ENCODE assay signal across 2 cellular contexts in the genomic region with DNA sequence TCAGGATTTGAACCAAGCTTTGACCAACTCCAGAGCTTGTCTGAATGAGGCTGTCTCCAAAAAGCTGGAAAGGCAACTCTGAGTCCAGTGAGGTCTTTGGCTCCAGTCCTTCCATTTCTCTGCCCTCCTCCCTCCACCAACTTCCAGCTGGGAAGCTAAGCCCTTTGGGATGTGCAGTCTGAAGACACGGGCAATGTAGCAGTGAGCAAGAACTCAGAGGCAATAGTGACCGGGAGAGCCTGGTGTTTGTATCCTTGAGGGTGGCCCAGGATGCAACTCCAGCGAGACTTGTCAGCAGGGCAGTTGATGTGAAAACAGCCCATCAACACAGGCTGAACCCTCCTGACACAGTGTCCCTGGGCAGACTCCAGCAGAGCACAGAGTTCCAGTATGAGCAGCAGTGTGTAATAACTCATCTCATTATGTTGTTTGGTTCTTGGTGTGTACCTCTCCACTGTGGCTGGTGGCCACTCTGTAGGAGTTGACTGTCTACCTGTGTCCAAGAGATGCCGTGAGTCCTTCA.
TF ChIP-seq lines count a peak whose summit lies in the region.

No MANE protein-coding gene starts in this region.

TF ChIP-seq in GM23338, 12 proteins besides CTCF, POLR2A, EP300 and RAD21 (continues in another document):
- TF ChIP-seq, protein P1, sequence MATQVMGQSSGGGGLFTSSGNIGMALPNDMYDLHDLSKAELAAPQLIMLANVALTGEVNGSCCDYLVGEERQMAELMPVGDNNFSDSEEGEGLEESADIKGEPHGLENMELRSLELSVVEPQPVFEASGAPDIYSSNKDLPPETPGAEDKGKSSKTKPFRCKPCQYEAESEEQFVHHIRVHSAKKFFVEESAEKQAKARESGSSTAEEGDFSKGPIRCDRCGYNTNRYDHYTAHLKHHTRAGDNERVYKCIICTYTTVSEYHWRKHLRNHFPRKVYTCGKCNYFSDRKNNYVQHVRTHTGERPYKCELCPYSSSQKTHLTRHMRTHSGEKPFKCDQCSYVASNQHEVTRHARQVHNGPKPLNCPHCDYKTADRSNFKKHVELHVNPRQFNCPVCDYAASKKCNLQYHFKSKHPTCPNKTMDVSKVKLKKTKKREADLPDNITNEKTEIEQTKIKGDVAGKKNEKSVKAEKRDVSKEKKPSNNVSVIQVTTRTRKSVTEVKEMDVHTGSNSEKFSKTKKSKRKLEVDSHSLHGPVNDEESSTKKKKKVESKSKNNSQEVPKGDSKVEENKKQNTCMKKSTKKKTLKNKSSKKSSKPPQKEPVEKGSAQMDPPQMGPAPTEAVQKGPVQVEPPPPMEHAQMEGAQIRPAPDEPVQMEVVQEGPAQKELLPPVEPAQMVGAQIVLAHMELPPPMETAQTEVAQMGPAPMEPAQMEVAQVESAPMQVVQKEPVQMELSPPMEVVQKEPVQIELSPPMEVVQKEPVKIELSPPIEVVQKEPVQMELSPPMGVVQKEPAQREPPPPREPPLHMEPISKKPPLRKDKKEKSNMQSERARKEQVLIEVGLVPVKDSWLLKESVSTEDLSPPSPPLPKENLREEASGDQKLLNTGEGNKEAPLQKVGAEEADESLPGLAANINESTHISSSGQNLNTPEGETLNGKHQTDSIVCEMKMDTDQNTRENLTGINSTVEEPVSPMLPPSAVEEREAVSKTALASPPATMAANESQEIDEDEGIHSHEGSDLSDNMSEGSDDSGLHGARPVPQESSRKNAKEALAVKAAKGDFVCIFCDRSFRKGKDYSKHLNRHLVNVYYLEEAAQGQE (IDR thresholded peaks at IDR 0.05; ENCODE audit: unreplicated experiment) = no peak
- no peak for TF ChIP-seq EZH2 (IDR thresholded peaks at IDR 0.05; ENCODE audit: low read depth, unreplicated experiment)
- TF ChIP-seq CREB1 (CRISPR knock-in tag; IDR thresholded peaks at IDR 0.05; ENCODE audit: low read depth) = no peak
- TF ChIP-seq, protein P2, sequence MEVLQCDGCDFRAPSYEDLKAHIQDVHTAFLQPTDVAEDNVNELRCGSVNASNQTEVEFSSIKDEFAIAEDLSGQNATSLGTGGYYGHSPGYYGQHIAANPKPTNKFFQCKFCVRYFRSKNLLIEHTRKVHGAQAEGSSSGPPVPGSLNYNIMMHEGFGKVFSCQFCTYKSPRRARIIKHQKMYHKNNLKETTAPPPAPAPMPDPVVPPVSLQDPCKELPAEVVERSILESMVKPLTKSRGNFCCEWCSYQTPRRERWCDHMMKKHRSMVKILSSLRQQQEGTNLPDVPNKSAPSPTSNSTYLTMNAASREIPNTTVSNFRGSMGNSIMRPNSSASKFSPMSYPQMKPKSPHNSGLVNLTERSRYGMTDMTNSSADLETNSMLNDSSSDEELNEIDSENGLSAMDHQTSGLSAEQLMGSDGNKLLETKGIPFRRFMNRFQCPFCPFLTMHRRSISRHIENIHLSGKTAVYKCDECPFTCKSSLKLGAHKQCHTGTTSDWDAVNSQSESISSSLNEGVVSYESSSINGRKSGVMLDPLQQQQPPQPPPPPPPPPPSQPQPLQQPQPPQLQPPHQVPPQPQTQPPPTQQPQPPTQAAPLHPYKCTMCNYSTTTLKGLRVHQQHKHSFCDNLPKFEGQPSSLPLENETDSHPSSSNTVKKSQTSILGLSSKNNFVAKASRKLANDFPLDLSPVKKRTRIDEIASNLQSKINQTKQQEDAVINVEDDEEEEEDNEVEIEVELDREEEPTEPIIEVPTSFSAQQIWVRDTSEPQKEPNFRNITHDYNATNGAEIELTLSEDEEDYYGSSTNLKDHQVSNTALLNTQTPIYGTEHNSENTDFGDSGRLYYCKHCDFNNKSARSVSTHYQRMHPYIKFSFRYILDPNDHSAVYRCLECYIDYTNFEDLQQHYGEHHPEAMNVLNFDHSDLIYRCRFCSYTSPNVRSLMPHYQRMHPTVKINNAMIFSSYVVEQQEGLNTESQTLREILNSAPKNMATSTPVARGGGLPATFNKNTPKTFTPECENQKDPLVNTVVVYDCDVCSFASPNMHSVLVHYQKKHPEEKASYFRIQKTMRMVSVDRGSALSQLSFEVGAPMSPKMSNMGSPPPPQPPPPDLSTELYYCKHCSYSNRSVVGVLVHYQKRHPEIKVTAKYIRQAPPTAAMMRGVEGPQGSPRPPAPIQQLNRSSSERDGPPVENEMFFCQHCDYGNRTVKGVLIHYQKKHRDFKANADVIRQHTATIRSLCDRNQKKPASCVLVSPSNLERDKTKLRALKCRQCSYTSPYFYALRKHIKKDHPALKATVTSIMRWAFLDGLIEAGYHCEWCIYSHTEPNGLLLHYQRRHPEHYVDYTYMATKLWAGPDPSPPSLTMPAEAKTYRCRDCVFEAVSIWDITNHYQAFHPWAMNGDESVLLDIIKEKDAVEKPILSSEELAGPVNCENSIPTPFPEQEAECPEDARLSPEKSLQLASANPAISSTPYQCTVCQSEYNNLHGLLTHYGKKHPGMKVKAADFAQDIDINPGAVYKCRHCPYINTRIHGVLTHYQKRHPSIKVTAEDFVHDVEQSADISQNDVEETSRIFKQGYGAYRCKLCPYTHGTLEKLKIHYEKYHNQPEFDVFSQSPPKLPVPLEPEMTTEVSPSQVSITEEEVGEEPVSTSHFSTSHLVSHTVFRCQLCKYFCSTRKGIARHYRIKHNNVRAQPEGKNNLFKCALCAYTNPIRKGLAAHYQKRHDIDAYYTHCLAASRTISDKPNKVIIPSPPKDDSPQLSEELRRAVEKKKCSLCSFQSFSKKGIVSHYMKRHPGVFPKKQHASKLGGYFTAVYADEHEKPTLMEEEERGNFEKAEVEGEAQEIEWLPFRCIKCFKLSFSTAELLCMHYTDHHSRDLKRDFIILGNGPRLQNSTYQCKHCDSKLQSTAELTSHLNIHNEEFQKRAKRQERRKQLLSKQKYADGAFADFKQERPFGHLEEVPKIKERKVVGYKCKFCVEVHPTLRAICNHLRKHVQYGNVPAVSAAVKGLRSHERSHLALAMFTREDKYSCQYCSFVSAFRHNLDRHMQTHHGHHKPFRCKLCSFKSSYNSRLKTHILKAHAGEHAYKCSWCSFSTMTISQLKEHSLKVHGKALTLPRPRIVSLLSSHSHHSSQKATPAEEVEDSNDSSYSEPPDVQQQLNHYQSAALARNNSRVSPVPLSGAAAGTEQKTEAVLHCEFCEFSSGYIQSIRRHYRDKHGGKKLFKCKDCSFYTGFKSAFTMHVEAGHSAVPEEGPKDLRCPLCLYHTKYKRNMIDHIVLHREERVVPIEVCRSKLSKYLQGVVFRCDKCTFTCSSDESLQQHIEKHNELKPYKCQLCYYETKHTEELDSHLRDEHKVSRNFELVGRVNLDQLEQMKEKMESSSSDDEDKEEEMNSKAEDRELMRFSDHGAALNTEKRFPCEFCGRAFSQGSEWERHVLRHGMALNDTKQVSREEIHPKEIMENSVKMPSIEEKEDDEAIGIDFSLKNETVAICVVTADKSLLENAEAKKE (CRISPR knock-in tag; IDR thresholded peaks at IDR 0.05) = no peak
- TF ChIP-seq EZH2phosphoT487 (IDR thresholded peaks at IDR 0.05; ENCODE audit: unreplicated experiment) = no peak
- no peak for TF ChIP-seq STAT1 (IDR thresholded peaks at IDR 0.05; ENCODE audit: unreplicated experiment)
- TF ChIP-seq ZNF114 (CRISPR knock-in tag; IDR thresholded peaks at IDR 0.05) = no peak
- TF ChIP-seq JUNB (IDR thresholded peaks at IDR 0.05; ENCODE audit: unreplicated experiment) = no peak
- TF ChIP-seq, protein P3, sequence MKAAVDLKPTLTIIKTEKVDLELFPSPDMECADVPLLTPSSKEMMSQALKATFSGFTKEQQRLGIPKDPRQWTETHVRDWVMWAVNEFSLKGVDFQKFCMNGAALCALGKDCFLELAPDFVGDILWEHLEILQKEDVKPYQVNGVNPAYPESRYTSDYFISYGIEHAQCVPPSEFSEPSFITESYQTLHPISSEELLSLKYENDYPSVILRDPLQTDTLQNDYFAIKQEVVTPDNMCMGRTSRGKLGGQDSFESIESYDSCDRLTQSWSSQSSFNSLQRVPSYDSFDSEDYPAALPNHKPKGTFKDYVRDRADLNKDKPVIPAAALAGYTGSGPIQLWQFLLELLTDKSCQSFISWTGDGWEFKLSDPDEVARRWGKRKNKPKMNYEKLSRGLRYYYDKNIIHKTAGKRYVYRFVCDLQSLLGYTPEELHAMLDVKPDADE (IDR thresholded peaks at IDR 0.05) = no peak

TF ChIP-seq in K562, 482 proteins besides CTCF, POLR2A, EP300 and RAD21 (continued from another document):
- TF ChIP-seq NR2C1 (IDR thresholded peaks at IDR 0.05) (no peak), NR2C1 (tag; IDR thresholded peaks at IDR 0.05) (peak; percentile 7; the same call in 1 of the 2 replicates), RHOXF2B (CRISPR knock-in tag; conservative IDR thresholded peaks at IDR 0.05) (0 out of 2 replicates have a peak, but pooled peaks have one; percentile 34), NRF1 (conservative IDR thresholded peaks at IDR 0.05 in 1 of 2, IDR thresholded peaks at IDR 0.05 in 1 of 2) (peak in 1 of 2 experiments; percentile 38; a peak in 2 of 4 replicates), BCOR (IDR thresholded peaks at IDR 0.05) (no peak), ERF (CRISPR knock-in tag; IDR thresholded peaks at IDR 0.05) (0 out of 2 replicates have a peak, but pooled peaks have one; percentile 2), TSC22D4 (tag; IDR thresholded peaks at IDR 0.05) (no peak), ETV5 (CRISPR knock-in tag; IDR thresholded peaks at IDR 0.05; ENCODE audit: low read depth) (peak; percentile 26; the same call in 1 of the 2 replicates), CBFB (CRISPR knock-in tag; IDR thresholded peaks at IDR 0.05) (peak; percentile 48; the same call in 1 of the 2 replicates), SMAD4 (CRISPR knock-in tag; conservative IDR thresholded peaks at IDR 0.05) (peak; percentile 7; the same call in 1 of the 2 replicates), L3MBTL2 (IDR thresholded peaks at IDR 0.05) (0 out of 2 replicates have a peak, but pooled peaks have one; percentile 6), PTTG1 (tag; IDR thresholded peaks at IDR 0.05; ENCODE audit: low read depth) (peak; percentile 53; the same call in 1 of the 2 replicates), ZNF561 (CRISPR knock-in tag; conservative IDR thresholded peaks at IDR 0.05) (no peak), GATAD2A (IDR thresholded peaks at IDR 0.05) (no peak), ATF1 (CRISPR knock-in tag; IDR thresholded peaks at IDR 0.05) (no peak), ATF1 (tag; IDR thresholded peaks at IDR 0.05) (0 out of 2 replicates have a peak, but pooled peaks have one; percentile 5), MEIS2 (IDR thresholded peaks at IDR 0.05; ENCODE audit: partially characterized antibody) (peak; percentile 19), TCF3 (CRISPR knock-in tag; IDR thresholded peaks at IDR 0.05) (no peak), GTF2A2 (tag; IDR thresholded peaks at IDR 0.05) (no peak), HDGF (IDR thresholded peaks at IDR 0.05) (0 out of 2 replicates have a peak, but pooled peaks have one; percentile 50), RCOR1 (IDR thresholded peaks at IDR 0.05; ENCODE audit: borderline replicate concordance in 1 of 2, low read depth in 2 of 2, low read length in 2 of 2) (0 out of 4 replicates have a peak, but pooled peaks of 1 of the 2 experiments have one; percentile 18)
- TF ChIP-seq, protein P4, sequence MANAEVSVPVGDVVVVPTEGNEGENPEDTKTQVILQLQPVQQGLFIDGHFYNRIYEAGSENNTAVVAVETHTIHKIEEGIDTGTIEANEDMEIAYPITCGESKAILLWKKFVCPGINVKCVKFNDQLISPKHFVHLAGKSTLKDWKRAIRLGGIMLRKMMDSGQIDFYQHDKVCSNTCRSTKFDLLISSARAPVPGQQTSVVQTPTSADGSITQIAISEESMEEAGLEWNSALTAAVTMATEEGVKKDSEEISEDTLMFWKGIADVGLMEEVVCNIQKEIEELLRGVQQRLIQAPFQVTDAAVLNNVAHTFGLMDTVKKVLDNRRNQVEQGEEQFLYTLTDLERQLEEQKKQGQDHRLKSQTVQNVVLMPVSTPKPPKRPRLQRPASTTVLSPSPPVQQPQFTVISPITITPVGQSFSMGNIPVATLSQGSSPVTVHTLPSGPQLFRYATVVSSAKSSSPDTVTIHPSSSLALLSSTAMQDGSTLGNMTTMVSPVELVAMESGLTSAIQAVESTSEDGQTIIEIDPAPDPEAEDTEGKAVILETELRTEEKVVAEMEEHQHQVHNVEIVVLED (CRISPR knock-in tag; IDR thresholded peaks at IDR 0.05) = no peak
- TF ChIP-seq, protein P5, sequence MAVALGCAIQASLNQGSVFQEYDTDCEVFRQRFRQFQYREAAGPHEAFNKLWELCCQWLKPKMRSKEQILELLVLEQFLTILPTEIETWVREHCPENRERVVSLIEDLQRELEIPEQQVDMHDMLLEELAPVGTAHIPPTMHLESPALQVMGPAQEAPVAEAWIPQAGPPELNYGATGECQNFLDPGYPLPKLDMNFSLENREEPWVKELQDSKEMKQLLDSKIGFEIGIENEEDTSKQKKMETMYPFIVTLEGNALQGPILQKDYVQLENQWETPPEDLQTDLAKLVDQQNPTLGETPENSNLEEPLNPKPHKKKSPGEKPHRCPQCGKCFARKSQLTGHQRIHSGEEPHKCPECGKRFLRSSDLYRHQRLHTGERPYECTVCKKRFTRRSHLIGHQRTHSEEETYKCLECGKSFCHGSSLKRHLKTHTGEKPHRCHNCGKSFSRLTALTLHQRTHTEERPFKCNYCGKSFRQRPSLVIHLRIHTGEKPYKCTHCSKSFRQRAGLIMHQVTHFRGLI (CRISPR knock-in tag; IDR thresholded peaks at IDR 0.05) = no peak
- TF ChIP-seq, protein P6, sequence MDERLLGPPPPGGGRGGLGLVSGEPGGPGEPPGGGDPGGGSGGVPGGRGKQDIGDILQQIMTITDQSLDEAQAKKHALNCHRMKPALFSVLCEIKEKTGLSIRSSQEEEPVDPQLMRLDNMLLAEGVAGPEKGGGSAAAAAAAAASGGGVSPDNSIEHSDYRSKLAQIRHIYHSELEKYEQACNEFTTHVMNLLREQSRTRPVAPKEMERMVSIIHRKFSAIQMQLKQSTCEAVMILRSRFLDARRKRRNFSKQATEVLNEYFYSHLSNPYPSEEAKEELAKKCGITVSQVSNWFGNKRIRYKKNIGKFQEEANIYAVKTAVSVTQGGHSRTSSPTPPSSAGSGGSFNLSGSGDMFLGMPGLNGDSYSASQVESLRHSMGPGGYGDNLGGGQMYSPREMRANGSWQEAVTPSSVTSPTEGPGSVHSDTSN (CRISPR knock-in tag; IDR thresholded peaks at IDR 0.05; ENCODE audit: low read depth) = no peak
- TF ChIP-seq, protein P6 (tag; conservative IDR thresholded peaks at IDR 0.05; ENCODE audit: low read depth) = 0 out of 2 replicates have a peak, but pooled peaks have one; percentile 6
